Comparison of ENCODE assay signal across 14 cellular contexts in the genomic region with DNA sequence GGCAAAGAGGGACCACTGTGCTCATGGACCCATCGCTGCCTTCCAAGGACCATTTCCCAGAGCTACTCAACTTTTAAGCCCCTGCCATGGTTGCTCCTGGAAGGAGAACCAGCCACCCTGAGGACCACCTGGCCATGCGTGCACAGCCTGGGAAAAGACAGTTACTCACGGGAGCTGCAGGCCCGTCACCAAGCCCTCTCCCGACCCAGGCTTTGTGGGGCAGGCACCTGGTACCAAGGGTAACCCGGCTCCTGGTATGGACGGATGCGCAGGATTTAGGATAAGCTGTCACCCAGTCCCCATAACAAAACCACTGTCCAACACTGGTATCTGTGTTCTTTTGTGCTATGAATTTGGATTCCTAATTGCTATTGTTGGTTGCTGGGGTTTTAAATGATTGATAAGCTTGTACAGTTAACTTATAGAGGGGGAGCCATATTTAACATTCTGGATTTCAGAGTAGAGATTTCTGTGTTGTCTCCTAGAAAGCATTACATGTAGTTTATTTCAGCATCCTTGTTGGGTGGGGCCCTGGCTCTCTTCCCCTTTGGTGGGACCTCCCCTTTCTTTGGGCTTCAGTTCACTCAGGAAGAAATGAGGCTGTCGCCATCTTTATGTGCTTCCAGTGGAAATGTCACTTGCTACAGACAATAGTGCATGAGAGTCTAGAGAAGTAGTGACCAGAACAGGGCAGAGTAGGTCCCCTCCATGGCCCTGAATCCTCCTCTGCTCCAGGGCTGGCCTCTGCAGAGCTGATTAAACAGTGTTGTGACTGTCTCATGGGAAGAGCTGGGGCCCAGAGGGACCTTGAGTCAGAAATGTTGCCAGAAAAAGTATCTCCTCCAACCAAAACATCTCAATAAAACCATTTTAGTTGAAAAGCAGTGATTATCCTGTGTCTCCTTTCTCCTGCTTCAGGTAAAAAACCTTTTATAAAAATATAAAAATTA. TPM values are rescaled to one million over a fixed set of nuclear protein-coding genes. Genes with fewer than 3 reads are reported as not detected.
A peak's percentile ranks its signal among the peaks of the same experiment; 100 is the strongest.
DNase-seq lines count a peak whose midpoint lies in the region; ATAC-seq and TF ChIP-seq lines count a peak whose summit lies in the region.
"Had no signal": no experiment of that assay in that cellular context is flagged by ENCODE, and none has a peak within 500 bp of the region (broad histone marks: within the 10 kb centered on the region; RNA-seq: fewer than 3 reads in every experiment).

No MANE protein-coding gene starts in this region.

- H3K4ac ChIP-seq in mesendoderm (ENCODE audit: low read depth, low read length), result no peak overlapping the region

- H3K9ac ChIP-seq in mesendoderm (ENCODE audit: low read length), result no peak overlapping the region

- ATAC-seq in left lung, result peak; percentile 36
- ATAC-seq: psoas muscle had no signal

- H3K4me3 ChIP-seq in left lung, result no peak overlapping the region
- no peak overlapping the region for H3K4me3 ChIP-seq in mesendoderm (ENCODE audit: low read length)
- H3K4me3 ChIP-seq: psoas muscle had no signal

- no peak overlapping the region for H3K4me2 ChIP-seq in mesendoderm (ENCODE audit: low read length)

- H3K36me3 ChIP-seq in left lung (peaks cover 4 to 83% of the 10 kb centered on the region in 2 donors), mesendoderm (ENCODE audit: control insufficient read depth, insufficient read depth, low read length) (peaks cover 4% of the 10 kb centered on the region)

- WGBS in mesendoderm (ENCODE audit: extremely low coverage, insufficient coverage, low lambda C conversion rate), result no CpG with 5 or more reads among the region's 9 CpGs

- H2BK15ac ChIP-seq in mesendoderm (replicated peaks; ENCODE audit: low read depth), result no peak overlapping the region

- no peak overlapping the region for H2BK120ac ChIP-seq in mesendoderm (ENCODE audit: low read depth, low read length)

- intact Hi-C loops in left lung (cut with DNase I), result no loop called here

- no peak overlapping the region for H4K8ac ChIP-seq in mesendoderm (ENCODE audit: low read depth, low read length)

- H3K79me2 ChIP-seq in mesendoderm (ENCODE audit: control insufficient read depth, insufficient read depth, low read length), result no peaks in the 10 kb centered on the region

- no peak overlapping the region for H4K5ac ChIP-seq in mesendoderm (ENCODE audit: low read length)

- peaks cover 0 to 62% of the 10 kb centered on the region in 2 donors for H3K4me1 ChIP-seq in left lung
- no peaks in the 10 kb centered on the region for H3K4me1 ChIP-seq in mesendoderm (ENCODE audit: control insufficient read depth, low read depth, low read length)
- H3K4me1 ChIP-seq: psoas muscle had no signal

- H3K27ac ChIP-seq in left lung (peak overlapping the region in 1 of 2 donors; percentile 81), mesendoderm (ENCODE audit: low read depth, low read length) (no peak overlapping the region)
- H3K27ac ChIP-seq: psoas muscle had no signal

- H2BK5ac ChIP-seq in mesendoderm (ENCODE audit: low read length), result no peak overlapping the region

- H3K18ac ChIP-seq in mesendoderm (ENCODE audit: low read length), result no peak overlapping the region

- no peak for TF ChIP-seq CTCF in left lung (IDR thresholded peaks at IDR 0.05)

- no peak overlapping the region for H3K56ac ChIP-seq in mesendoderm (ENCODE audit: low read length)

- H3K9me3 ChIP-seq in left lung, result no peaks in the 10 kb centered on the region
- H3K9me3 ChIP-seq: psoas muscle had no signal

- H3K27me3 ChIP-seq in left lung (no peaks in the 10 kb centered on the region), mesendoderm (ENCODE audit: insufficient read depth, low read length, poor library complexity) (no peaks in the 10 kb centered on the region)

- peak; percentile 11 for TF ChIP-seq POLR2A in GM10847 (IDR thresholded peaks at IDR 0.05; ENCODE audit: extremely low read depth, insufficient read length)

- peak; percentile 10 for DNase-seq in AG20443 (ENCODE audit: low spot score)
- peak; percentile 74 for DNase-seq in NOMO-1 treated with DMSO at 0.1 percent for 48 hours (lab: John Stamatoyannopoulos, UW; ENCODE audit: unreplicated experiment)
- no peak for DNase-seq in left lung
- DNase-seq in NCI-H2081 treated with DMSO at 0.1 percent for 48 hours (lab: John Stamatoyannopoulos, UW), result no peak
- no peak for DNase-seq in mesendoderm
- DNase-seq in NCI-H2227 treated with DMSO at 0.1 percent for 48 hours (lab: John Stamatoyannopoulos, UW), result no peak
- DNase-seq in superior temporal gyrus (ENCODE audit: extremely low spot score), result no peak
- DNase-seq: activated CD4-positive, alpha-beta T cell treated with anti-CD3 and anti-CD28 coated beads for 48 hours; activated naive CD8-positive, alpha-beta T cell treated with anti-CD3 and anti-CD28 coated beads, Interleukin-2, amount 10 ng/mL, durations not matched to agents 7 days and 5 days; activated T-cell treated with anti-CD3 and anti-CD28 coated beads, Interleukin-2, amount 50 U/mL, for 48 hours; H9; NCI-H774; psoas muscle had no signal

- H3K23ac ChIP-seq in mesendoderm (ENCODE audit: low read length), result no peak overlapping the region

- H3K79me1 ChIP-seq in mesendoderm (ENCODE audit: low read length), result no peaks in the 10 kb centered on the region

- H2AK5ac ChIP-seq in mesendoderm (ENCODE audit: low read length), result no peak overlapping the region

RNA-seq across cellular contexts. Expression of gene LAT2, which starts 19.4 kb away (rescaled TPM):
- 10 to 100 TPM; 17.1 to 64.7 TPM for total RNA-seq in left lung
- polyA plus RNA-seq in mesendoderm (2013, experiment 1 of 2), result 0.42 TPM
- 0.41 TPM for polyA plus RNA-seq in mesendoderm (2013, experiment 2 of 2)

RNA-seq across cellular contexts. Expression of gene RFC2, which starts 25.0 kb away (rescaled TPM):
- 10 to 100 TPM; 17.0 to 24.5 TPM for total RNA-seq in left lung
- polyA plus RNA-seq in mesendoderm (2013, experiment 1 of 2), result 70.5 TPM
- polyA plus RNA-seq in mesendoderm (2013, experiment 2 of 2), result 73.3 TPM

RNA-seq across cellular contexts. Expression of gene EIF4H, which starts 55.1 kb away (rescaled TPM):
- total RNA-seq in left lung, result 100 to 1,000 TPM; 203 to 259 TPM
- 274 TPM for polyA plus RNA-seq in mesendoderm (2013, experiment 1 of 2)
- polyA plus RNA-seq in mesendoderm (2013, experiment 2 of 2), result 271 TPM

RNA-seq across cellular contexts. Expression of gene CLIP2, which starts 60.0 kb away (rescaled TPM):
- total RNA-seq in left lung, result 10 to 100 TPM; 20.6 to 23.2 TPM
- polyA plus RNA-seq in mesendoderm (2013, experiment 1 of 2), result 11.1 TPM
- polyA plus RNA-seq in mesendoderm (2013, experiment 2 of 2), result 12.8 TPM

Comparison
In these comparisons a context has a peak if more than half of its experiments do, and no peak if none do; other contexts are left out.
1. DNase-seq: peak in AG20443 (single experiment) and NOMO-1 treated with DMSO at 0.1 percent for 48 hours (single experiment); none in left lung (0 of 2), NCI-H2081 treated with DMSO at 0.1 percent for 48 hours (single experiment), mesendoderm (single experiment), NCI-H2227 treated with DMSO at 0.1 percent for 48 hours (single experiment) and superior temporal gyrus (single experiment).